Comparison of ENCODE assay signal across 34 cellular contexts in the genomic region with DNA sequence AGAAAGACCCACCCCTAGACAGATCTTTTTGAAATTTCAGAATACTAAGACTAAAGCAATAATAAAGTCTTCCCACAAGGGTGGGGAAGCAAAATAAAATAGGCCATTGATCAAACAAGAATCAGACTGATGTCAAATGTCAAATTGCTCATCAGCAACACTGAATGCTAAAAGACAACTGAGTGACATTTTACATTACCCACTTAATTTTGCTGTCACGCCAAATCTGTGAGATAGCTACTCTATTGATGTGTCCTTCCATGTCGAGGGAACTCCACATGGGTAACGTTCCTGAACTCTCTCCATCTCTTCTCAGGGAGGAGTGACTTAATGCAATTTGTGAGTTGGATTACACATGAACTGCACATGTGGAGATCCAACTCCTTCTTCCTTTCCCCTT.
"Had no signal": no experiment of that assay in that cellular context is flagged by ENCODE, and none has a peak within 500 bp of the region (broad histone marks: within the 10 kb centered on the region; RNA-seq: fewer than 3 reads in every experiment).

No MANE protein-coding gene starts in this region.

- H3K36me3 Mint-ChIP-seq: activated CD8-positive, alpha-beta memory T cell treated with anti-CD3 and anti-CD28 coated beads, Interleukin-2, amount 10 ng/mL, durations not matched to agents 7 days and 5 days; activated naive CD4-positive, alpha-beta T cell treated with anti-CD3 and anti-CD28 coated beads, Interleukin-2, amount 10 ng/mL, durations not matched to agents 7 days and 5 days; activated naive CD4-positive, alpha-beta T cell treated with anti-CD3 and anti-CD28 coated beads, Interleukin-2, amount 50 U/mL, for 24 hours; activated naive CD8-positive, alpha-beta T cell; activated naive CD8-positive, alpha-beta T cell treated with anti-CD3 and anti-CD28 coated beads, Interleukin-2, amount 10 ng/mL, durations not matched to agents 7 days and 5 days; brain had no signal

- H3K27me3 ChIP-seq: ascending aorta had no signal

- H3K4me1 ChIP-seq: ascending aorta had no signal

- H3K27me3 Mint-ChIP-seq: activated B cell treated with CpG ODN at 0.5 μM for 24 hours; activated CD8-positive, alpha-beta memory T cell treated with anti-CD3 and anti-CD28 coated beads, Interleukin-2, amount 10 ng/mL, durations not matched to agents 7 days and 5 days; activated naive CD4-positive, alpha-beta T cell treated with anti-CD3 and anti-CD28 coated beads, Interleukin-2, amount 10 ng/mL, durations not matched to agents 7 days and 5 days; activated naive CD8-positive, alpha-beta T cell treated with anti-CD3 and anti-CD28 coated beads, Interleukin-2, amount 10 ng/mL, durations not matched to agents 7 days and 5 days; activated naive CD8-positive, alpha-beta T cell treated with anti-CD3 and anti-CD28 coated beads, Interleukin-2, amount 50 U/mL, for 24 hours had no signal

- H3K9me3 ChIP-seq: ascending aorta had no signal

- DNase-seq: activated B cell treated with CpG ODN at 0.5 μM for 24 hours; activated CD4-positive, alpha-beta memory T cell treated with anti-CD3 and anti-CD28 coated beads, Interleukin-2, amount 10 ng/mL, durations not matched to agents 7 days and 5 days; activated CD4-positive, alpha-beta T cell treated with anti-CD3 and anti-CD28 coated beads for 4 hours; activated CD4-positive, alpha-beta T cell treated with anti-CD3 and anti-CD28 coated beads, Interleukin-2, amount 10 ng/mL, durations not matched to agents 24 days and 14 days; activated CD4-positive, alpha-beta T cell treated with anti-CD3 and anti-CD28 coated beads, Interleukin-2, amount 50 U/mL, for 1 hour; activated CD4-positive, alpha-beta T cell treated with anti-CD3 and anti-CD28 coated beads, Interleukin-2, amount 50 U/mL, for 48 hours; activated CD4-positive, CD25-positive, alpha-beta regulatory T cell treated with anti-CD3 and anti-CD28 coated beads, Interleukin-2, amount 50 U/mL, for 72 hours; activated CD8-positive, alpha-beta memory T cell treated with anti-CD3 and anti-CD28 coated beads for 24 hours; activated CD8-positive, alpha-beta memory T cell treated with anti-CD3 and anti-CD28 coated beads, Interleukin-2, amount 10 ng/mL, durations not matched to agents 7 days and 5 days; activated CD8-positive, alpha-beta memory T cell treated with anti-CD3 and anti-CD28 coated beads, Interleukin-2, amount 50 U/mL, for 48 hours; activated CD8-positive, alpha-beta T cell treated with anti-CD3 and anti-CD28 coated beads, Interleukin-2, amount 10 ng/mL, durations not matched to agents 7 days and 5 days; activated effector memory CD4-positive, alpha-beta T cell treated with Interleukin-2 at 50 U/mL for 16 hours; activated gamma-delta T cell; activated naive CD4-positive, alpha-beta T cell treated with anti-CD3 and anti-CD28 coated beads, Interleukin-2, amount 10 ng/mL, durations not matched to agents 7 days and 5 days; activated naive CD4-positive, alpha-beta T cell treated with Interleukin-2 at 50 U/mL for 16 hours; activated naive CD8-positive, alpha-beta T cell treated with anti-CD3 and anti-CD28 coated beads, Interleukin-2, amount 10 ng/mL, durations not matched to agents 7 days and 5 days; activated naive CD8-positive, alpha-beta T cell treated with anti-CD3 and anti-CD28 coated beads, Interleukin-2, amount 50 U/mL, for 24 hours; activated T-cell treated with anti-CD3 and anti-CD28 coated beads, Interleukin-2, amount 50 U/mL, for 24 hours; activated T-cell treated with anti-CD3 and anti-CD28 coated beads, Interleukin-2, amount 50 U/mL, for 48 hours; amygdala; anterior cingulate cortex; central memory CD4-positive, alpha-beta T cell; T-helper 1 cell; T-helper 2 cell; T-helper 9 cell had no signal

- H3K36me3 ChIP-seq: ascending aorta had no signal

- H3K27ac ChIP-seq: ascending aorta, VCaP had no signal

- H3K4me1 Mint-ChIP-seq: activated B cell treated with CpG ODN at 0.5 μM for 24 hours; activated CD4-positive, alpha-beta memory T cell treated with anti-CD3 and anti-CD28 coated beads, Interleukin-2, amount 10 ng/mL, durations not matched to agents 7 days and 5 days; activated CD4-positive, alpha-beta T cell treated with anti-CD3 and anti-CD28 coated beads, Interleukin-2, amount 10 ng/mL, durations not matched to agents 24 days and 14 days; activated CD8-positive, alpha-beta memory T cell treated with anti-CD3 and anti-CD28 coated beads, Interleukin-2, amount 10 ng/mL, durations not matched to agents 7 days and 5 days; activated naive CD4-positive, alpha-beta T cell treated with anti-CD3 and anti-CD28 coated beads, Interleukin-2, amount 10 ng/mL, durations not matched to agents 7 days and 5 days; activated naive CD4-positive, alpha-beta T cell treated with anti-CD3 and anti-CD28 coated beads, Interleukin-2, amount 50 U/mL, for 24 hours; activated naive CD8-positive, alpha-beta T cell treated with anti-CD3 and anti-CD28 coated beads, Interleukin-2, amount 10 ng/mL, durations not matched to agents 7 days and 5 days; activated naive CD8-positive, alpha-beta T cell treated with anti-CD3 and anti-CD28 coated beads, Interleukin-2, amount 50 U/mL, for 24 hours had no signal

- H3K27ac Mint-ChIP-seq: activated B cell treated with CpG ODN at 0.5 μM for 24 hours; activated CD4-positive, alpha-beta memory T cell treated with anti-CD3 and anti-CD28 coated beads, Interleukin-2, amount 10 ng/mL, durations not matched to agents 7 days and 5 days; activated CD4-positive, alpha-beta T cell treated with anti-CD3 and anti-CD28 coated beads, Interleukin-2, amount 10 ng/mL, durations not matched to agents 24 days and 14 days; activated CD8-positive, alpha-beta memory T cell treated with anti-CD3 and anti-CD28 coated beads, Interleukin-2, amount 10 ng/mL, durations not matched to agents 7 days and 5 days; activated CD8-positive, alpha-beta T cell treated with anti-CD3 and anti-CD28 coated beads, Interleukin-2, amount 10 ng/mL, durations not matched to agents 7 days and 5 days; activated naive CD4-positive, alpha-beta T cell treated with anti-CD3 and anti-CD28 coated beads, Interleukin-2, amount 10 ng/mL, durations not matched to agents 7 days and 5 days; activated naive CD4-positive, alpha-beta T cell treated with anti-CD3 and anti-CD28 coated beads, Interleukin-2, amount 50 U/mL, for 24 hours; activated naive CD8-positive, alpha-beta T cell; activated naive CD8-positive, alpha-beta T cell treated with anti-CD3 and anti-CD28 coated beads, Interleukin-2, amount 10 ng/mL, durations not matched to agents 7 days and 5 days; activated naive CD8-positive, alpha-beta T cell treated with anti-CD3 and anti-CD28 coated beads, Interleukin-2, amount 50 U/mL, for 24 hours; activated T-cell treated with anti-CD3 and anti-CD28 coated beads, Interleukin-2, amount 50 U/mL, for 24 hours; activated T-helper 2 cell treated with anti-CD3 and anti-CD28 coated beads, Interferon-gamma antibody, Interleukin-2, Interleukin-4, amounts not matched to agents 10 μg/mL and 5 μg/mL and 100 μg/mL, durations not matched to agents 14 hours and 24 hours and 36 hours; brain; T-helper 1 cell treated with Interleukin-12 subunit alpha and Interleukin-12 subunit beta and Interleukin-4 antibody, amounts not matched to agents 30 μg/mL and 1 μg/mL, for 36 hours; T-helper 2 cell treated with Interferon-gamma antibody and Interleukin-4, amounts not matched to agents 5 μg/mL and 100 μg/mL, for 36 hours had no signal

- ATAC-seq: activated CD8-positive, alpha-beta memory T cell treated with anti-CD3 and anti-CD28 coated beads, Interleukin-2, amount 10 ng/mL, durations not matched to agents 7 days and 5 days; activated CD8-positive, alpha-beta T cell treated with anti-CD3 and anti-CD28 coated beads, Interleukin-2, amount 10 ng/mL, durations not matched to agents 7 days and 5 days; activated naive CD8-positive, alpha-beta T cell treated with anti-CD3 and anti-CD28 coated beads, Interleukin-2, amount 50 U/mL, for 24 hours had no signal

- H3K9me3 Mint-ChIP-seq: activated B cell treated with CpG ODN at 0.5 μM for 24 hours; activated CD4-positive, alpha-beta memory T cell treated with anti-CD3 and anti-CD28 coated beads, Interleukin-2, amount 10 ng/mL, durations not matched to agents 7 days and 5 days; activated CD4-positive, alpha-beta T cell treated with anti-CD3 and anti-CD28 coated beads, Interleukin-2, amount 10 ng/mL, durations not matched to agents 24 days and 14 days; activated naive CD4-positive, alpha-beta T cell treated with anti-CD3 and anti-CD28 coated beads, Interleukin-2, amount 10 ng/mL, durations not matched to agents 7 days and 5 days; activated naive CD4-positive, alpha-beta T cell treated with anti-CD3 and anti-CD28 coated beads, Interleukin-2, amount 50 U/mL, for 24 hours; activated naive CD8-positive, alpha-beta T cell treated with anti-CD3 and anti-CD28 coated beads, Interleukin-2, amount 10 ng/mL, durations not matched to agents 7 days and 5 days; activated naive CD8-positive, alpha-beta T cell treated with anti-CD3 and anti-CD28 coated beads, Interleukin-2, amount 50 U/mL, for 24 hours; activated T-cell treated with anti-CD3 and anti-CD28 coated beads, Interleukin-2, amount 50 U/mL, for 24 hours; activated T-helper 2 cell treated with anti-CD3 and anti-CD28 coated beads, Interferon-gamma antibody, Interleukin-2, Interleukin-4, amounts not matched to agents 10 μg/mL and 5 μg/mL and 100 μg/mL, durations not matched to agents 14 hours and 24 hours and 36 hours; T-helper 1 cell treated with Interleukin-12 subunit alpha and Interleukin-12 subunit beta and Interleukin-4 antibody, amounts not matched to agents 30 μg/mL and 1 μg/mL, for 36 hours; T-helper 2 cell treated with Interferon-gamma antibody and Interleukin-4, amounts not matched to agents 5 μg/mL and 100 μg/mL, for 36 hours had no signal

- H3K4me3 Mint-ChIP-seq: activated B cell treated with CpG ODN at 0.5 μM for 24 hours; activated CD4-positive, alpha-beta memory T cell treated with anti-CD3 and anti-CD28 coated beads, Interleukin-2, amount 10 ng/mL, durations not matched to agents 7 days and 5 days; activated CD4-positive, alpha-beta T cell treated with anti-CD3 and anti-CD28 coated beads, Interleukin-2, amount 10 ng/mL, durations not matched to agents 24 days and 14 days; activated CD8-positive, alpha-beta memory T cell treated with anti-CD3 and anti-CD28 coated beads, Interleukin-2, amount 10 ng/mL, durations not matched to agents 7 days and 5 days; activated CD8-positive, alpha-beta T cell treated with anti-CD3 and anti-CD28 coated beads, Interleukin-2, amount 10 ng/mL, durations not matched to agents 7 days and 5 days; activated naive CD4-positive, alpha-beta T cell treated with anti-CD3 and anti-CD28 coated beads, Interleukin-2, amount 10 ng/mL, durations not matched to agents 7 days and 5 days; activated naive CD4-positive, alpha-beta T cell treated with anti-CD3 and anti-CD28 coated beads, Interleukin-2, amount 50 U/mL, for 24 hours; activated naive CD8-positive, alpha-beta T cell; activated naive CD8-positive, alpha-beta T cell treated with anti-CD3 and anti-CD28 coated beads, Interleukin-2, amount 10 ng/mL, durations not matched to agents 7 days and 5 days; activated naive CD8-positive, alpha-beta T cell treated with anti-CD3 and anti-CD28 coated beads, Interleukin-2, amount 50 U/mL, for 24 hours; activated T-cell treated with anti-CD3 and anti-CD28 coated beads, Interleukin-2, amount 50 U/mL, for 24 hours; brain; T-helper 1 cell treated with Interleukin-12 subunit alpha and Interleukin-12 subunit beta and Interleukin-4 antibody, amounts not matched to agents 30 μg/mL and 1 μg/mL, for 36 hours; T-helper 2 cell treated with Interferon-gamma antibody and Interleukin-4, amounts not matched to agents 5 μg/mL and 100 μg/mL, for 36 hours had no signal

- H3K4me3 ChIP-seq: ascending aorta had no signal

- FAIRE-seq: TTC549 had no signal
